8 cellular contexts compared by ENCODE assay signal in the genomic region with DNA sequence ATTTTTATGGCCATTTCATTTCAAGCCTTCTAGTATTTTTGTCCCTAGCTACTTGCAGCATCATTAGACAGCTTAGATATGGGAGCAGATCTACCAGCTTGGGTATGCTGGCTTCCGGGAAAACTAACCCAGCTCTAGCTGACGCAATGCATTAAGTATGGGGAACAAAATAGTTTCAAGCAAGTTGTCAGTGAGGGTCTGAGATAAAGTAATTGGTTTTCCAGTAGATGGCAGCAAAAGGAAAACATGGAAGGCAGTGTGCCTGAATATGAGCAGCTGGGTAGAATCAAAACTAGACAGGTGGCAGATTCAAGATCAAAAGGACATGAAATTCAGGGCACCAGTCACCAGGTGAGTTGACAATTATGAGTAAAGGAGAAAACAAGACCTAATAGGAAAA.
A peak's percentile ranks its signal among the peaks of the same experiment; 100 is the strongest.
DNase-seq lines count a peak whose midpoint lies in the region; ATAC-seq, FAIRE-seq and TF ChIP-seq lines count a peak whose summit lies in the region.

No MANE protein-coding gene starts in this region.

- no peak overlapping the region for H3K4me2 ChIP-seq in MM.1S (ENCODE audit: low read depth, low read length)

- H3K9me2 ChIP-seq in MM.1S (replicated peaks; ENCODE audit: insufficient read depth, low read length) = no peaks in the 10 kb centered on the region

- H3K27me3 ChIP-seq in MM.1S (replicated peaks; ENCODE audit: insufficient read depth, low read length) = no peaks in the 10 kb centered on the region

- H2AFZ ChIP-seq in MM.1S (ENCODE audit: low read length) = no peak overlapping the region

- POLR2A ChIA-PET in T-cell (lab: Charles Lee) = no interaction called here

- H3K36me3 ChIP-seq in MM.1S (replicated peaks; ENCODE audit: insufficient read depth, low read length) = no peaks in the 10 kb centered on the region
- no peaks in the 10 kb centered on the region for H3K36me3 ChIP-seq in kidney (ENCODE audit: control insufficient read depth in 1 of 2, insufficient read depth in 2 of 2, low read length in 2 of 2)

- intact Hi-C loops in kidney (cut with DNase I) = no loop called here

- TF ChIP-seq CTCF in MM.1S (IDR thresholded peaks at IDR 0.05; ENCODE audit: low read length) (peak; percentile 59), kidney (IDR thresholded peaks at IDR 0.05; ENCODE audit: borderline replicate concordance, extremely low read depth, insufficient read depth) (peak; percentile 18)

- H3K4me3 ChIP-seq in MM.1S (ENCODE audit: low read length) (no peak overlapping the region), kidney (ENCODE audit: low read length in 2 of 2) (no peak overlapping the region)

- no peak overlapping the region for H3K27ac Mint-ChIP-seq in T-cell

- H3K79me2 ChIP-seq in MM.1S (ENCODE audit: low read length) = no peaks in the 10 kb centered on the region

- CTCF ChIA-PET in T-cell (lab: Charles Lee) = no interaction called here

- peak; percentile 97 for FAIRE-seq in TTC549 (lab: Jason Lieb, UNC)
- no peak for FAIRE-seq in kidney (lab: Jason Lieb, UNC)

- H3K4me1 Mint-ChIP-seq in T-cell = no peaks in the 10 kb centered on the region

- H3K9ac ChIP-seq in MM.1S (ENCODE audit: low read length) (no peak overlapping the region), kidney (ENCODE audit: low read length in 2 of 2) (no peak overlapping the region)

- no peak overlapping the region for H3K4me3 Mint-ChIP-seq in T-cell

- peaks cover 3 to 8% (median 5%) of the 10 kb centered on the region in 3 donors for H3K9me3 Mint-ChIP-seq in T-cell

- H3K4me1 ChIP-seq in MM.1S (ENCODE audit: low read length) = 0 out of 2 replicates have a peak, but pooled peaks cover 7% of the 10 kb centered on the region
- no peaks in the 10 kb centered on the region for H3K4me1 ChIP-seq in kidney (ENCODE audit: control insufficient read depth in 1 of 2, insufficient read depth in 1 of 2, low read depth in 1 of 2, low read length in 2 of 2)

- H3K36me3 Mint-ChIP-seq in T-cell = no peaks in the 10 kb centered on the region

- H3K9me3 ChIP-seq in MM.1S (replicated peaks; ENCODE audit: insufficient read depth, low read length) = no peaks in the 10 kb centered on the region
- H3K9me3 ChIP-seq in kidney (ENCODE audit: control insufficient read depth in 1 of 2, low read length in 2 of 2) = no peaks in the 10 kb centered on the region

- H3K27me3 Mint-ChIP-seq in T-cell = no peaks in the 10 kb centered on the region

- H3F3A ChIP-seq in MM.1S (ENCODE audit: insufficient read depth, low read length) = no peaks in the 10 kb centered on the region

- DNase-seq in DMS53 treated with DMSO at 0.1 percent for 48 hours (lab: John Stamatoyannopoulos, UW; ENCODE audit: unreplicated experiment) = peak; percentile 77
- DNase-seq in MM.1S = peak; percentile 70
- DNase-seq in kidney = no peak
- DNase-seq in T-cell = no peak

- ATAC-seq in GM18907 (IDR thresholded peaks at IDR 0.05; ENCODE audit: unreplicated experiment) (no peak), T-cell (replicated peaks in 1 of 4) (no peak), GM21447 (IDR thresholded peaks at IDR 0.05; ENCODE audit: unreplicated experiment) (no peak), GM21360 (IDR thresholded peaks at IDR 0.05; ENCODE audit: unreplicated experiment) (no peak)

- H4K20me1 ChIP-seq in MM.1S (ENCODE audit: insufficient read depth, low read length) = no peaks in the 10 kb centered on the region

- H3K27ac ChIP-seq in MM.1S (ENCODE audit: low read length) = no peak overlapping the region
- no peak overlapping the region for H3K27ac ChIP-seq in kidney (ENCODE audit: low read depth in 2 of 2, low read length in 2 of 2)

Comparison
In these comparisons a context has a peak if more than half of its experiments do, and no peak if none do; other contexts are left out.
1. DNase-seq: peak in DMS53 treated with DMSO at 0.1 percent for 48 hours (single experiment) and MM.1S (single experiment); none in kidney (single experiment) and T-cell (0 of 34).